Comparison of ENCODE assay signal across 17 cellular contexts in the genomic region with DNA sequence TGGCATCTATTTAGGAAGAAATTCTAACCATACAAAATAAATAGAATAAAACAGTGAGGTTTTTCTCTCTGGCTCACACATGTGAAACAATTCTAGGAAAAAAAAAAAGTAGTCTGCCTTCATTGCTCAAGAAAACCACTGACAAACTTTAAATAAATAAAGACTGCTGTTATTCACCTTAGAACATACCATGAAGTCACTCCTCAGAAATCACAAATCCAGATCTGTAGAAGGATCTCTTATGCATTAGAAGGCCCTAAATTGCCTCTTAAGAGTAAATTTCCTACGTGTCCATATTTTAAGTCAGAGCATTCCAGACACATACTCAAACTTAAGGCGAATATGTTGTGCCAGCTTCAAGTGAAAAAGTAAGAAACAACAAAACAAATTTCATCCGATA.
DNase-seq lines count a peak whose midpoint lies in the region; ATAC-seq and TF ChIP-seq lines count a peak whose summit lies in the region.
"Had no signal": no experiment of that assay in that cellular context is flagged by ENCODE, and none has a peak within 500 bp of the region (broad histone marks: within the 10 kb centered on the region; RNA-seq: fewer than 3 reads in every experiment).

No MANE protein-coding gene starts in this region.

- H3K4me2 ChIP-seq in fibroblast of lung (ENCODE audit: extremely low read depth, insufficient read depth, low read length), result no peak overlapping the region

- no peak for ATAC-seq in HG02852 (IDR thresholded peaks at IDR 0.05; ENCODE audit: unreplicated experiment)
- ATAC-seq in HG03045 (IDR thresholded peaks at IDR 0.05; ENCODE audit: unreplicated experiment), result no peak

- H3K79me2 ChIP-seq in fibroblast of lung (ENCODE audit: control insufficient read depth, insufficient read depth, low read length), result no peaks in the 10 kb centered on the region

- no peak overlapping the region for H3K9ac ChIP-seq in fibroblast of lung (ENCODE audit: insufficient read depth, low read length)

- H2AFZ ChIP-seq in fibroblast of lung (ENCODE audit: low read length), result no peak overlapping the region

- DNase-seq in EH (ENCODE audit: low read depth) (peak; percentile 36), SK-MEL-5 (ENCODE audit: low read depth, low spot score) (peak; percentile 77), fibroblast of lung (ENCODE audit: low read depth in 2 of 2) (peak; percentile 7 to 52), non-pigmented ciliary epithelial cell (ENCODE audit: low read depth) (peak; percentile 5)
- no peak for DNase-seq in stimulated activated CD4-positive, alpha-beta T cell treated with anti-CD3 and anti-CD28 coated beads, Interleukin-2, amount 100 ng/mL, for 48 hours
- DNase-seq in activated CD4-positive, alpha-beta T cell treated with anti-CD3 and anti-CD28 coated beads for 4 hours, result no peak
- DNase-seq: ACHN; BE2C; CD4-positive, alpha-beta memory T cell; COR-L47; DMS153; DMS79 treated with DMSO at 0.1 percent for 48 hours; GDM1; H7 had no signal

- no peaks in the 10 kb centered on the region for H4K20me1 ChIP-seq in fibroblast of lung (ENCODE audit: control insufficient read depth, extremely low read depth, insufficient read depth, low read length)

- no peak overlapping the region for H3K27ac ChIP-seq in fibroblast of lung (ENCODE audit: insufficient read depth, low read length)
- H3K27ac ChIP-seq: C4-2B had no signal

- no peak overlapping the region for H3K4me3 ChIP-seq in fibroblast of lung (replicated peaks in 1 of 4; ENCODE audit: control extremely low read depth in 1 of 4, insufficient read depth in 1 of 4, low read depth in 3 of 4, low read length in 4 of 4)

- H3K27me3 ChIP-seq in fibroblast of lung (ENCODE audit: control insufficient read depth, insufficient read depth, low read length), result no peaks in the 10 kb centered on the region
- H3K27me3 ChIP-seq: BE2C had no signal

- no peaks in the 10 kb centered on the region for H3K36me3 ChIP-seq in fibroblast of lung (ENCODE audit: control insufficient read depth, insufficient read depth, low read length)
- H3K36me3 ChIP-seq: BE2C had no signal

- no peaks in the 10 kb centered on the region for H3K9me3 ChIP-seq in fibroblast of lung (ENCODE audit: control insufficient read depth, insufficient read depth, low read depth, low read length)
- H3K9me3 ChIP-seq: BE2C had no signal

- TF ChIP-seq CTCF in fibroblast of lung (conservative IDR thresholded peaks at IDR 0.05 in 1 of 2, IDR thresholded peaks at IDR 0.05 in 1 of 2; ENCODE audit: low read depth in 1 of 2, low read length in 2 of 2), result no peak

- in situ Hi-C loops in SK-MEL-5 (cut with HindIII; ENCODE audit: low pct_unique_long_range_greater_than_20kb, low sequenced_read_pairs), result no loop called here

- H3K4me1 ChIP-seq in fibroblast of lung (ENCODE audit: control insufficient read depth, extremely low read depth, insufficient read depth, low read length), result no peaks in the 10 kb centered on the region
- H3K4me1 ChIP-seq: BE2C had no signal

Comparison
In these comparisons a context has a peak if more than half of its experiments do, and no peak if none do; other contexts are left out.
1. DNase-seq: peak in EH (single experiment), SK-MEL-5 (single experiment), fibroblast of lung (2 of 2) and non-pigmented ciliary epithelial cell (single experiment); none in stimulated activated CD4-positive, alpha-beta T cell treated with anti-CD3 and anti-CD28 coated beads, Interleukin-2, amount 100 ng/mL, for 48 hours (0 of 2) and activated CD4-positive, alpha-beta T cell treated with anti-CD3 and anti-CD28 coated beads for 4 hours (0 of 2).